Comparison of ENCODE assay signal across 24 cellular contexts in genomic region chr22:19831016-19831415, GRCh38. TPM values are rescaled to one million over a fixed set of nuclear protein-coding genes. Genes with fewer than 3 reads are reported as not detected.
DNase-seq lines count a peak whose midpoint lies in the region; ATAC-seq and TF ChIP-seq lines count a peak whose summit lies in the region.
"Had no signal": no experiment of that assay in that cellular context is flagged by ENCODE, and none has a peak within 500 bp of the region (broad histone marks: within the 10 kb centered on the region; RNA-seq: fewer than 3 reads in every experiment).

No MANE protein-coding gene starts in this region.

- H3K27ac ChIP-seq in right atrium auricular region (no peak overlapping the region), endodermal cell (ENCODE audit: low read depth, low read length) (no peak overlapping the region), RWPE1 (no peak overlapping the region)
- H3K27ac ChIP-seq: A549; BLaER1 treated with 17β-estradiol and CSF1 and Interleukin-3, amounts not matched to agents 10 nM and 100 nM had no signal

- intact Hi-C loops in left cardiac atrium (cut with DNase I): no loop called here

- no peaks in the 10 kb centered on the region for H3K27me3 Mint-ChIP-seq in endodermal cell (ENCODE audit: insufficient read depth)
- H3K27me3 Mint-ChIP-seq: CD4-positive, alpha-beta T cell; CD8-positive, alpha-beta memory T cell had no signal

- ATAC-seq in left cardiac atrium (no peak), GM19467 (IDR thresholded peaks at IDR 0.05; ENCODE audit: unreplicated experiment) (no peak)
- ATAC-seq: A549, GM12878 had no signal

- H3K9ac ChIP-seq in endodermal cell (ENCODE audit: extremely low read depth, low read length, poor library complexity, severe bottlenecking): no peak overlapping the region
- H3K9ac ChIP-seq: BLaER1 treated with 17β-estradiol and CSF1 and Interleukin-3, amounts not matched to agents 10 nM and 100 nM had no signal

- no peaks in the 10 kb centered on the region for H3K4me1 Mint-ChIP-seq in endodermal cell

- H3K27me3 ChIP-seq in right atrium auricular region (no peaks in the 10 kb centered on the region), endodermal cell (ENCODE audit: control insufficient read depth, insufficient read depth, low read length, poor library complexity, severe bottlenecking) (no peaks in the 10 kb centered on the region)
- H3K27me3 ChIP-seq: BE2C; BLaER1 treated with 17β-estradiol and CSF1 and Interleukin-3, amounts not matched to agents 10 nM and 100 nM had no signal

- no peak overlapping the region for H3K4me3 Mint-ChIP-seq in endodermal cell
- H3K4me3 Mint-ChIP-seq: CD14-positive monocyte; CD4-positive, alpha-beta T cell; CD8-positive, alpha-beta memory T cell; HFFc6 had no signal

- POLR2A ChIA-PET in RWPE1 (lab: Yijun Ruan, JAX; ENCODE audit: low non-redundant PET): no interaction called here

- TF ChIP-seq CTCF in right atrium auricular region (IDR thresholded peaks at IDR 0.05): no peak
- TF ChIP-seq CTCF in endodermal cell (conservative IDR thresholded peaks at IDR 0.05): no peak
- TF ChIP-seq CTCF in RWPE1 (conservative IDR thresholded peaks at IDR 0.05; ENCODE audit: low read depth): no peak

- no peaks in the 10 kb centered on the region for H3K4me1 ChIP-seq in right atrium auricular region
- no peaks in the 10 kb centered on the region for H3K4me1 ChIP-seq in endodermal cell (ENCODE audit: control insufficient read depth, insufficient read depth, low read length)
- H3K4me1 ChIP-seq: A549, BE2C, HAP-1 had no signal

- WGBS in endodermal cell (ENCODE audit: insufficient coverage in 1 of 2, insufficient read length in 1 of 2), 2 experiments: 91 to 98% methylated on average over 5 to 6 of the region's 6 CpGs

- no peaks in the 10 kb centered on the region for H3K36me3 ChIP-seq in right atrium auricular region
- no peaks in the 10 kb centered on the region for H3K36me3 ChIP-seq in endodermal cell (ENCODE audit: control insufficient read depth, insufficient read depth, low read length)
- H3K36me3 ChIP-seq: BE2C, HAP-1 had no signal

- H3K9me3 ChIP-seq in right atrium auricular region: no peaks in the 10 kb centered on the region
- peaks cover 8% of the 10 kb centered on the region for H3K9me3 ChIP-seq in endodermal cell (ENCODE audit: control insufficient read depth, low read length)
- H3K9me3 ChIP-seq: A549, BE2C, HAP-1 had no signal

- H3K4me3 ChIP-seq in right atrium auricular region (no peak overlapping the region), endodermal cell (ENCODE audit: low read length) (no peak overlapping the region)
- H3K4me3 ChIP-seq: A549; BLaER1 treated with 17β-estradiol and CSF1 and Interleukin-3, amounts not matched to agents 10 nM and 100 nM; GM12878; HAP-1 had no signal

- H3K9me3 Mint-ChIP-seq in endodermal cell: no peaks in the 10 kb centered on the region
- H3K9me3 Mint-ChIP-seq: CD4-positive, alpha-beta T cell; CD8-positive, alpha-beta memory T cell; HFFc6 had no signal

- no peak overlapping the region for H3K27ac Mint-ChIP-seq in endodermal cell
- H3K27ac Mint-ChIP-seq: CD14-positive monocyte; CD4-positive, alpha-beta T cell; HFFc6 had no signal

- H3K36me3 Mint-ChIP-seq in endodermal cell (ENCODE audit: low read depth): peaks cover 6% of the 10 kb centered on the region

- CTCF ChIA-PET in RWPE1 (lab: Yijun Ruan, JAX): no interaction called here

- DNase-seq in right atrium auricular region (ENCODE audit: low spot score) (peak; percentile 36), left cardiac atrium (no peak), endodermal cell (peak; percentile 12), mucosa of gallbladder (ENCODE audit: low spot score) (peak; percentile 1), RWPE1 (ENCODE audit: low spot score) (no peak), SW480 (ENCODE audit: low spot score) (no peak)
- DNase-seq: 8988T; ACHN; AML-193; BE2C; CD4-positive, alpha-beta T cell; CD8-positive, alpha-beta memory T cell; DMS 273 treated with DMSO at 0.1 percent for 48 hours; DMS79; EL; GDM1; GOT3; HFFc6 had no signal

RNA-seq across cellular contexts. Expression of gene GNB1L, which starts 23.7 kb away (rescaled TPM):
- total RNA-seq in right atrium auricular region (1 to 10 TPM; 2.6 to 4.7 TPM), left cardiac atrium (1 to 10 TPM; 2.5 to 4.5 TPM), endodermal cell (10 to 100 TPM in 1 of 2 donors, 1 to 10 TPM in 1; 9.5 to 12.2 TPM), mucosa of gallbladder (6.2 TPM)
- polyA plus RNA-seq in endodermal cell (2013, experiment 1 of 2): 10.1 TPM
- 7.7 TPM for polyA plus RNA-seq in endodermal cell (2013, experiment 2 of 2)

RNA-seq across cellular contexts. Expression of gene RTL10, which starts 23.7 kb away (rescaled TPM):
- 1 to 10 TPM; 7.9 to 8.1 TPM for total RNA-seq in right atrium auricular region
- 1 to 10 TPM; 6.8 to 7.7 TPM for total RNA-seq in left cardiac atrium
- 10 to 100 TPM; 20.6 to 22.2 TPM for total RNA-seq in endodermal cell
- 12.4 TPM for polyA plus RNA-seq in endodermal cell (2013, experiment 1 of 2)
- 12.1 TPM for polyA plus RNA-seq in endodermal cell (2013, experiment 2 of 2)
- 18.4 TPM for total RNA-seq in mucosa of gallbladder

Comparison
In these comparisons a context has a peak if more than half of its experiments do, and no peak if none do; other contexts are left out.
1. DNase-seq: peak in right atrium auricular region (single experiment), endodermal cell (single experiment) and mucosa of gallbladder (single experiment); none in left cardiac atrium (single experiment), RWPE1 (single experiment) and SW480 (single experiment).